Comparison of ENCODE assay signal across 1 cellular context in genomic region chr16:28732455-28733124, GRCh38. TPM values are rescaled to one million over a fixed set of nuclear protein-coding genes. Genes with fewer than 3 reads are reported as not detected.
"Had no signal": no experiment of that assay in that cellular context is flagged by ENCODE, and none has a peak within 500 bp of the region (broad histone marks: within the 10 kb centered on the region; RNA-seq: fewer than 3 reads in every experiment).

No MANE protein-coding gene starts in this region.

RNA-seq across cellular contexts. Expression of gene NPIPB9, which starts 19.0 kb away (rescaled TPM):
- total RNA-seq: mesenteric fat pad had no signal
